10 cellular contexts compared by ENCODE assay signal in genomic region chr22:27420817-27421361, GRCh38.
A peak's percentile ranks its signal among the peaks of the same experiment; 100 is the strongest.
DNase-seq lines count a peak whose midpoint lies in the region; ATAC-seq and TF ChIP-seq lines count a peak whose summit lies in the region.
"Had no signal": no experiment of that assay in that cellular context is flagged by ENCODE, and none has a peak within 500 bp of the region (broad histone marks: within the 10 kb centered on the region; RNA-seq: fewer than 3 reads in every experiment).

No MANE protein-coding gene starts in this region.

- H3K27ac Mint-ChIP-seq in chondrocyte (ENCODE audit: unreplicated experiment) (peak overlapping the region; percentile 99), nephron progenitor cell (no peak overlapping the region)
- H3K27ac Mint-ChIP-seq in activated naive CD8-positive, alpha-beta T cell treated with anti-CD3 and anti-CD28 coated beads for 36 hours: no peak overlapping the region
- H3K27ac Mint-ChIP-seq: dendritic cell treated with granulocyte-macrophage colony-stimulating factor and Interleukin-4, amounts not matched to agents 40 ng/mL and 50 ng/mL, for 4 days had no signal

- no peak for ATAC-seq in left colon

- DNase-seq in HT1080 (ENCODE audit: low read depth) (peak; percentile 80), chondrocyte (ENCODE audit: low spot score) (peak; percentile 96), left colon (peak; percentile 35 to 40), superior temporal gyrus (ENCODE audit: extremely low spot score) (peak; percentile 17), nephron progenitor cell (no peak), NCI-H2227 (lab: John Stamatoyannopoulos, UW; ENCODE audit: unreplicated experiment) (no peak)
- no peak for DNase-seq in activated naive CD8-positive, alpha-beta T cell treated with anti-CD3 and anti-CD28 coated beads for 36 hours
- no peak for DNase-seq in stimulated activated CD4-positive, alpha-beta T cell treated with anti-CD3 and anti-CD28 coated beads, Interleukin-2, amount 100 ng/mL, for 48 hours
- DNase-seq: stimulated activated CD4-positive, alpha-beta T cell treated with anti-CD3 and anti-CD28 coated beads, Interleukin-4, amount 100 ng/mL, for 24 hours had no signal

- H3K4me3 Mint-ChIP-seq in chondrocyte (ENCODE audit: unreplicated experiment) (peak overlapping the region; percentile 57), nephron progenitor cell (no peak overlapping the region)
- H3K4me3 Mint-ChIP-seq in activated naive CD8-positive, alpha-beta T cell treated with anti-CD3 and anti-CD28 coated beads for 36 hours: no peak overlapping the region
- H3K4me3 Mint-ChIP-seq: dendritic cell treated with granulocyte-macrophage colony-stimulating factor and Interleukin-4, amounts not matched to agents 40 ng/mL and 50 ng/mL, for 4 days had no signal

- intact Hi-C loops in left colon (cut with DNase I, micrococcal nuclease): no loop called here

- H3K9me3 Mint-ChIP-seq in chondrocyte (ENCODE audit: low read depth) (peaks cover 4% of the 10 kb centered on the region), nephron progenitor cell (peaks cover 8% of the 10 kb centered on the region)
- no peaks in the 10 kb centered on the region for H3K9me3 Mint-ChIP-seq in activated naive CD8-positive, alpha-beta T cell treated with anti-CD3 and anti-CD28 coated beads for 36 hours
- H3K9me3 Mint-ChIP-seq: dendritic cell treated with granulocyte-macrophage colony-stimulating factor and Interleukin-4, amounts not matched to agents 40 ng/mL and 50 ng/mL, for 4 days had no signal

- TF ChIP-seq CTCF in chondrocyte (IDR thresholded peaks at IDR 0.05) (no peak), nephron progenitor cell (IDR thresholded peaks at IDR 0.05) (no peak)

- H3K27me3 Mint-ChIP-seq in chondrocyte (ENCODE audit: low read depth) (no peaks in the 10 kb centered on the region), nephron progenitor cell (ENCODE audit: low read depth, poor library complexity) (peaks cover 39% of the 10 kb centered on the region)
- peaks cover 35% of the 10 kb centered on the region for H3K27me3 Mint-ChIP-seq in activated naive CD8-positive, alpha-beta T cell treated with anti-CD3 and anti-CD28 coated beads for 36 hours

- H3K4me1 Mint-ChIP-seq in chondrocyte (ENCODE audit: low read depth): peaks cover 58% of the 10 kb centered on the region
- no peaks in the 10 kb centered on the region for H3K4me1 Mint-ChIP-seq in activated naive CD8-positive, alpha-beta T cell treated with anti-CD3 and anti-CD28 coated beads for 36 hours
- H3K4me1 Mint-ChIP-seq in nephron progenitor cell: peaks cover 26% of the 10 kb centered on the region

- H3K36me3 Mint-ChIP-seq in chondrocyte (ENCODE audit: low read depth) (peaks cover 5% of the 10 kb centered on the region), nephron progenitor cell (ENCODE audit: low read depth) (no peaks in the 10 kb centered on the region)
- no peaks in the 10 kb centered on the region for H3K36me3 Mint-ChIP-seq in activated naive CD8-positive, alpha-beta T cell treated with anti-CD3 and anti-CD28 coated beads for 36 hours

Comparison
In these comparisons a context has a peak if more than half of its experiments do, and no peak if none do; other contexts are left out.
1. DNase-seq: peak in HT1080 (single experiment), chondrocyte (single experiment), left colon (2 of 2) and superior temporal gyrus (single experiment); none in activated naive CD8-positive, alpha-beta T cell treated with anti-CD3 and anti-CD28 coated beads for 36 hours (single experiment), nephron progenitor cell (single experiment), stimulated activated CD4-positive, alpha-beta T cell treated with anti-CD3 and anti-CD28 coated beads, Interleukin-2, amount 100 ng/mL, for 48 hours (0 of 2) and NCI-H2227 (single experiment).